ENCODE assay signal across 8 cellular contexts in genomic region chr18:45959484-45959883, GRCh38. TPM values are rescaled to one million over a fixed set of nuclear protein-coding genes. Genes with fewer than 3 reads are reported as not detected.
A peak's percentile ranks its signal among the peaks of the same experiment; 100 is the strongest.
DNase-seq lines count a peak whose midpoint lies in the region; ATAC-seq and TF ChIP-seq lines count a peak whose summit lies in the region.
"Not testable (repeated sequence)": the region's sequence is repeated elsewhere in the genome, so short reads cannot be mapped to it uniquely, and the experiment has no call there.

No MANE protein-coding gene starts in this region.

- H4K8ac ChIP-seq in IMR-90 (ENCODE audit: low read depth in 2 of 2, low read length in 2 of 2); mesenchymal stem cell (ENCODE audit: low read length): not testable (repeated sequence)

- H2AK9ac ChIP-seq in IMR-90 (replicated peaks; ENCODE audit: low read depth, low read length, poor library complexity), result not testable (repeated sequence)

- dilution Hi-C loops in IMR-90 (cut with HindIII; ENCODE audit: low sequenced_read_pairs, unreplicated experiment), result not testable (repeated sequence)

- not testable (repeated sequence) for H2BK20ac ChIP-seq in IMR-90 (ENCODE audit: low read depth, low read length)

- TF ChIP-seq POLR2A in IMR-90 (IDR thresholded peaks at IDR 0.05; ENCODE audit: low read depth, low read length), result not testable (repeated sequence)

- H3K27ac Mint-ChIP-seq in T-helper 17 cell, result peak overlapping the region; percentile 98

- intact Hi-C loops in IMR-90 (cut with micrococcal nuclease), result not testable (repeated sequence)

- not testable (repeated sequence) for H3K18ac ChIP-seq in IMR-90 (ENCODE audit: low read depth, low read length); mesenchymal stem cell (ENCODE audit: low read depth in 1 of 2, low read length in 2 of 2)

- not testable (repeated sequence) for BruUV-seq in IMR-90 (replicated peaks; lab: Mats Ljungman, UMichigan)

- peaks cover 85% of the 10 kb centered on the region for H3F3A ChIP-seq in SK-N-SH (replicated peaks; ENCODE audit: insufficient read depth)

- POLR2A ChIA-PET in HEK293 (lab: Yijun Ruan, JAX); IMR-90 (lab: Charles Lee; ENCODE audit: unreplicated experiment); RWPE1 (lab: Yijun Ruan, JAX; ENCODE audit: low non-redundant PET): not testable (repeated sequence)
- POLR2A ChIA-PET in SK-N-SH (lab: Yijun Ruan, JAX), result interaction anchor here (0.6 kb wide), 1 partner anchor 176 kb away, joined by 3 read pairs; no protein-coding TSS in a partner anchor

- H3K27me3 Mint-ChIP-seq in T-helper 17 cell, result not testable (repeated sequence)

- H3K9me2 ChIP-seq in SK-N-SH, result not testable (repeated sequence)

- CTCF ChIA-PET in HEK293 (lab: Yijun Ruan, JAX), result interaction anchor here (1.0 kb wide), 1 partner anchor 295 kb away, joined by 3 read pairs; no protein-coding TSS in a partner anchor
- CTCF ChIA-PET in IMR-90 (lab: Yijun Ruan, JAX); RWPE1 (lab: Yijun Ruan, JAX); SK-N-SH (lab: Yijun Ruan, JAX): not testable (repeated sequence)

- not testable (repeated sequence) for H3K4me3 Mint-ChIP-seq in T-helper 17 cell

- H3K36me3 ChIP-seq in HEK293 (ENCODE audit: control insufficient read depth in 2 of 2, insufficient read depth in 1 of 2, low read length in 2 of 2) (peaks cover 9 to 12% of the 10 kb centered on the region in 2 experiments; a peak in 2 of 3 replicates), IMR-90 (ENCODE audit: control insufficient read depth, insufficient read depth, low read length) (peaks cover 10% of the 10 kb centered on the region), RWPE2 (ENCODE audit: low read depth) (peaks cover 23% of the 10 kb centered on the region), SK-N-SH (replicated peaks in 1 of 2; ENCODE audit: control insufficient read depth in 1 of 2, insufficient read depth in 2 of 2, low read length in 1 of 2) (peaks cover 6 to 39% of the 10 kb centered on the region in 2 experiments), mesenchymal stem cell (ENCODE audit: control insufficient read depth in 1 of 2, insufficient read depth in 2 of 2, low read depth in 1 of 2, low read length in 2 of 2) (peaks cover 12 to 34% of the 10 kb centered on the region in 2 experiments), osteoblast (ENCODE audit: insufficient read depth, low read length) (peaks cover 25% of the 10 kb centered on the region)

- not testable (repeated sequence) for H4K91ac ChIP-seq in IMR-90 (ENCODE audit: insufficient read depth, low read depth, low read length); mesenchymal stem cell (ENCODE audit: low read length)

- not testable (repeated sequence) for H3K23ac ChIP-seq in IMR-90 (ENCODE audit: low read depth, low read length); mesenchymal stem cell (ENCODE audit: low read length in 2 of 2)

- H2BK12ac ChIP-seq in mesenchymal stem cell (ENCODE audit: low read length in 2 of 2), result not testable (repeated sequence)

- WGBS in IMR-90 (ENCODE audit: extremely low coverage in 2 of 2, insufficient read length in 1 of 2), 2 experiments, result no CpG with 5 or more reads among the region's 7 CpGs
- WGBS in SK-N-SH (ENCODE audit: low lambda C conversion rate), result 98% methylated on average over 6 of the region's 7 CpGs
- 100% methylated on average over 3 of the region's 7 CpGs for WGBS in mesenchymal stem cell

- in situ Hi-C loops in IMR-90 (cut with MboI; ENCODE audit: low sequenced_read_pairs), result not testable (repeated sequence)

- H2BK5ac ChIP-seq in IMR-90 (ENCODE audit: low read depth, low read length, poor library complexity, severe bottlenecking), result peak overlapping the region; percentile 99
- not testable (repeated sequence) for H2BK5ac ChIP-seq in mesenchymal stem cell (ENCODE audit: low read depth, low read length, poor library complexity, severe bottlenecking)

- not testable (repeated sequence) for TF ChIP-seq CTCF in HEK293 (tag by site-specific recombination; IDR thresholded peaks at IDR 0.05); IMR-90 (conservative IDR thresholded peaks at IDR 0.05; ENCODE audit: low read depth, low read length); RWPE1 (conservative IDR thresholded peaks at IDR 0.05; ENCODE audit: low read depth); RWPE2 (IDR thresholded peaks at IDR 0.05; ENCODE audit: poor library complexity, severe bottlenecking); SK-N-SH (IDR thresholded peaks at IDR 0.05); osteoblast (IDR thresholded peaks at IDR 0.05; ENCODE audit: extremely low read depth, low read depth, low read length)

- not testable (repeated sequence) for TF ChIP-seq RAD21 in IMR-90 (IDR thresholded peaks at IDR 0.05; ENCODE audit: low read length); SK-N-SH (IDR thresholded peaks at IDR 0.05; ENCODE audit: low read length)

- not testable (repeated sequence) for H3K4me1 ChIP-seq in HEK293 (ENCODE audit: control insufficient read depth, insufficient read depth, low read length)
- H3K4me1 ChIP-seq in IMR-90 (ENCODE audit: control insufficient read depth, insufficient read depth, low read length) (peaks cover 42% of the 10 kb centered on the region), RWPE2 (ENCODE audit: insufficient read depth, poor library complexity, severe bottlenecking) (peaks cover 52% of the 10 kb centered on the region), SK-N-SH (ENCODE audit: control insufficient read depth in 1 of 2, insufficient read depth in 2 of 2, low read depth in 1 of 2, low read length in 1 of 2) (peaks cover 0 to 82% of the 10 kb centered on the region in 2 experiments; a peak in 3 of 4 replicates), mesenchymal stem cell (ENCODE audit: control insufficient read depth, insufficient read depth, low read depth, low read length) (peaks cover 31% of the 10 kb centered on the region), osteoblast (ENCODE audit: insufficient read depth, low read length) (peaks cover 91% of the 10 kb centered on the region)

- H3K9me1 ChIP-seq in IMR-90 (ENCODE audit: insufficient read depth, low read length), result peaks cover 14% of the 10 kb centered on the region

- not testable (repeated sequence) for H4K5ac ChIP-seq in IMR-90 (ENCODE audit: low read depth, low read length)

- H2BK15ac ChIP-seq in IMR-90 (ENCODE audit: low read depth, low read length); mesenchymal stem cell (ENCODE audit: low read depth, poor library complexity, severe bottlenecking): not testable (repeated sequence)

- not testable (repeated sequence) for H4K20me1 ChIP-seq in IMR-90 (ENCODE audit: insufficient read depth, low read length); SK-N-SH (ENCODE audit: insufficient read depth); osteoblast (ENCODE audit: insufficient read depth, low read length)

- not testable (repeated sequence) for H3K27ac ChIP-seq in HEK293 (ENCODE audit: extremely low read depth, low read depth, low read length); IMR-90 (ENCODE audit: insufficient read depth, low read length); SK-N-SH (ENCODE audit: low read depth in 2 of 2, low read length in 1 of 2)
- H3K27ac ChIP-seq in RWPE1, result 0 out of 2 replicates have a peak overlapping the region, but pooled peaks have one; percentile 15
- H3K27ac ChIP-seq in RWPE2 (ENCODE audit: poor library complexity, severe bottlenecking), result peak overlapping the region; percentile 94
- H3K27ac ChIP-seq in mesenchymal stem cell (ENCODE audit: low read length, poor library complexity, severe bottlenecking), result peak overlapping the region; percentile 78
- H3K27ac ChIP-seq in osteoblast (ENCODE audit: low read depth, low read length), result peak overlapping the region; percentile 91

- H3K14ac ChIP-seq in IMR-90 (replicated peaks; ENCODE audit: low read depth, low read length); mesenchymal stem cell (ENCODE audit: low read length in 2 of 2): not testable (repeated sequence)

- peaks cover 15 to 62% of the 10 kb centered on the region in 2 experiments for H3K79me1 ChIP-seq in IMR-90 (ENCODE audit: low read depth in 1 of 2, low read length in 2 of 2)
- not testable (repeated sequence) for H3K79me1 ChIP-seq in mesenchymal stem cell (replicated peaks; ENCODE audit: low read length, poor library complexity, severe bottlenecking)

- peaks cover 17% of the 10 kb centered on the region for H3K36me3 Mint-ChIP-seq in T-helper 17 cell (ENCODE audit: low read depth)

- H3K9ac ChIP-seq in IMR-90 (ENCODE audit: low read depth, low read length); SK-N-SH; mesenchymal stem cell (ENCODE audit: low read length): not testable (repeated sequence)

- H3K4me2 ChIP-seq in IMR-90 (ENCODE audit: low read depth, low read length); mesenchymal stem cell (ENCODE audit: low read length, poor library complexity, severe bottlenecking); osteoblast (ENCODE audit: insufficient read depth, low read length): not testable (repeated sequence)
- H3K4me2 ChIP-seq in SK-N-SH, result peak overlapping the region; percentile 58; the same call in 1 of the 2 replicates

- 0 out of 2 replicates have a peak overlapping the region, but pooled peaks have one; percentile 46 for H2AK5ac ChIP-seq in IMR-90 (ENCODE audit: low read depth, low read length)
- not testable (repeated sequence) for H2AK5ac ChIP-seq in mesenchymal stem cell (ENCODE audit: low read length, severe bottlenecking)

- not testable (repeated sequence) for H2AFZ ChIP-seq in IMR-90 (replicated peaks; ENCODE audit: low read length, poor library complexity); SK-N-SH (ENCODE audit: low read depth); mesenchymal stem cell (ENCODE audit: low read depth, low read length); osteoblast (ENCODE audit: low read length)

- peaks cover 90% of the 10 kb centered on the region for H3K79me2 ChIP-seq in SK-N-SH (ENCODE audit: insufficient read depth)
- H3K79me2 ChIP-seq in osteoblast (ENCODE audit: insufficient read depth, low read length), result peaks cover 73% of the 10 kb centered on the region

- not testable (repeated sequence) for ATAC-seq in IMR-90 (ENCODE audit: low read depth); RWPE2 (ENCODE audit: low read depth); T-helper 17 cell

- H2BK120ac ChIP-seq in IMR-90 (ENCODE audit: low read depth, low read length); mesenchymal stem cell (ENCODE audit: low read depth, low read length): not testable (repeated sequence)

- H3K27me3 ChIP-seq in IMR-90 (ENCODE audit: control insufficient read depth, insufficient read depth, low read length); RWPE2 (ENCODE audit: insufficient read depth, poor library complexity, severe bottlenecking); SK-N-SH (ENCODE audit: insufficient read depth); mesenchymal stem cell (ENCODE audit: control insufficient read depth in 1 of 2, insufficient read depth in 1 of 2, low read length in 2 of 2); osteoblast (ENCODE audit: insufficient read depth, low read length): not testable (repeated sequence)

- peaks cover 61% of the 10 kb centered on the region for H3K4me1 Mint-ChIP-seq in T-helper 17 cell

- TF ChIP-seq EP300 in SK-N-SH (IDR thresholded peaks at IDR 0.05; ENCODE audit: borderline replicate concordance in 1 of 2, low read depth in 1 of 2, low read length in 1 of 2), result not testable (repeated sequence)

- not testable (repeated sequence) for H3K9me3 ChIP-seq in HEK293 (ENCODE audit: control insufficient read depth, insufficient read depth, low read depth, low read length); IMR-90 (ENCODE audit: control insufficient read depth, insufficient read depth, low read length); RWPE2 (ENCODE audit: severe bottlenecking); SK-N-SH; T-helper 17 cell (ENCODE audit: control insufficient read depth, low read length, poor library complexity, severe bottlenecking); mesenchymal stem cell (ENCODE audit: control insufficient read depth, low read length); osteoblast (ENCODE audit: low read depth, low read length)

- H3K4me3 ChIP-seq in HEK293 (ENCODE audit: low read depth, low read length); IMR-90 (ENCODE audit: insufficient read depth, low read depth, low read length); RWPE2 (ENCODE audit: severe bottlenecking); SK-N-SH (ENCODE audit: low read depth in 2 of 2, low read length in 1 of 2); mesenchymal stem cell (ENCODE audit: insufficient read depth in 1 of 2, low read depth in 1 of 2, low read length in 2 of 2); osteoblast (ENCODE audit: insufficient read depth, low read length): not testable (repeated sequence)

- DNase-seq in IMR-90; RWPE1 (ENCODE audit: low spot score); RWPE2 (ENCODE audit: low spot score); SK-N-SH; T-helper 17 cell; mesenchymal stem cell; osteoblast (ENCODE audit: insufficient read length, low spot score, missing footprints): not testable (repeated sequence)

- H3K56ac ChIP-seq in IMR-90 (ENCODE audit: extremely low read depth, insufficient read depth, low read length), result not testable (repeated sequence)

- 0 out of 2 replicates have a peak overlapping the region, but pooled peaks have one; percentile 36 for H3K4ac ChIP-seq in IMR-90 (ENCODE audit: low read depth, low read length)
- H3K4ac ChIP-seq in mesenchymal stem cell (ENCODE audit: low read depth in 1 of 2, low read length in 2 of 2), result not testable (repeated sequence)

RNA-seq across cellular contexts. Expression of gene EPG5, which starts 7.6 kb away (rescaled TPM):
- total RNA-seq in IMR-90 (2012; rRNA removed), result 104 and 114 TPM in 2 replicates
- polyA plus RNA-seq in IMR-90 (2012; rRNA removed), result 35.1 and 37.3 TPM in 2 replicates
- 15.1 and 15.2 TPM in 2 replicates for polyA plus RNA-seq in IMR-90 (2012; cell fraction: cytosol; rRNA removed)
- 48.7 and 107 TPM in 2 replicates for polyA plus RNA-seq in IMR-90 (2012; cell fraction: nucleus; rRNA removed; ENCODE audit: low replicate concordance)
- 13.6 and 18.9 TPM in 2 replicates for polyA plus RNA-seq in SK-N-SH (2012; rRNA removed)
- 10.1 and 12.6 TPM in 2 replicates for polyA plus RNA-seq in SK-N-SH (2012; cell fraction: cytosol; rRNA removed)
- 31.5 and 49.4 TPM in 2 replicates for polyA plus RNA-seq in SK-N-SH (2012; cell fraction: nucleus; rRNA removed)
- 10 to 100 TPM; 46.6 to 76.5 TPM for total RNA-seq in T-helper 17 cell
- polyA plus RNA-seq in mesenchymal stem cell (2013, experiment 1 of 2), result 5.7 TPM
- 5.4 TPM for polyA plus RNA-seq in mesenchymal stem cell (2013, experiment 2 of 2)
- 94.8 and 96.4 TPM in 2 replicates for total RNA-seq in osteoblast
